ENCODE assay signal across 16 cellular contexts in genomic region chr12:70962226-70962794, GRCh38. TPM values are rescaled to one million over a fixed set of nuclear protein-coding genes. Genes with fewer than 3 reads are reported as not detected.
DNase-seq lines count a peak whose midpoint lies in the region; ATAC-seq, FAIRE-seq and TF ChIP-seq lines count a peak whose summit lies in the region.
"Had no signal": no experiment of that assay in that cellular context is flagged by ENCODE, and none has a peak within 500 bp of the region (broad histone marks: within the 10 kb centered on the region; RNA-seq: fewer than 3 reads in every experiment).

No MANE protein-coding gene starts in this region.

- ATAC-seq in GM18870 (IDR thresholded peaks at IDR 0.05; ENCODE audit: unreplicated experiment) = peak; percentile 74
- peak; percentile 93 for ATAC-seq in HG02870 (IDR thresholded peaks at IDR 0.05; ENCODE audit: unreplicated experiment)
- ATAC-seq in left cardiac atrium = no peak
- ATAC-seq in body of pancreas = no peak
- ATAC-seq: foreskin keratinocyte had no signal

- no peaks in the 10 kb centered on the region for H3K9me2 ChIP-seq in Loucy (replicated peaks; ENCODE audit: low read depth, low read length)

- H3K27ac ChIP-seq in body of pancreas = no peak overlapping the region
- H3K27ac ChIP-seq: foreskin keratinocyte, stomach had no signal

- H3K9ac ChIP-seq in Loucy (ENCODE audit: low read depth, low read length, poor library complexity, severe bottlenecking) = peak overlapping the region; percentile 13

- H2AFZ ChIP-seq in Loucy (ENCODE audit: low read length) = peak overlapping the region; percentile 53; the same call in 1 of the 2 replicates

- H4K20me1 ChIP-seq in Loucy (ENCODE audit: insufficient read depth, low read length, poor library complexity, severe bottlenecking) = no peaks in the 10 kb centered on the region

- no peaks in the 10 kb centered on the region for H3F3A ChIP-seq in Loucy (ENCODE audit: low read depth)

- peak overlapping the region; percentile 19 for H3K27ac Mint-ChIP-seq in progenitor cell of endocrine pancreas
- H3K27ac Mint-ChIP-seq: activated B cell treated with CpG ODN at 0.5 μM for 24 hours; activated naive CD4-positive, alpha-beta T cell treated with anti-CD3 and anti-CD28 coated beads, Interleukin-2, amount 50 U/mL, for 24 hours had no signal

- FAIRE-seq in H54 (lab: Jason Lieb, UNC) = no peak
- FAIRE-seq: endometrium, G401.6, HTR-8/SVneo had no signal

- H3K27me3 ChIP-seq in Loucy (ENCODE audit: insufficient read depth, low read length, poor library complexity, severe bottlenecking) = no peaks in the 10 kb centered on the region
- H3K27me3 ChIP-seq in body of pancreas = no peaks in the 10 kb centered on the region
- H3K27me3 ChIP-seq: foreskin keratinocyte, stomach had no signal

- no peak overlapping the region for H3K4me3 ChIP-seq in Loucy (ENCODE audit: low read length, poor library complexity, severe bottlenecking)
- H3K4me3 ChIP-seq in body of pancreas = no peak overlapping the region
- H3K4me3 ChIP-seq: stomach had no signal

- H3K9me3 ChIP-seq in Loucy (ENCODE audit: insufficient read depth, low read depth, low read length) (no peaks in the 10 kb centered on the region), body of pancreas (no peaks in the 10 kb centered on the region)
- H3K9me3 ChIP-seq: stomach had no signal

- H3K4me3 Mint-ChIP-seq in progenitor cell of endocrine pancreas (ENCODE audit: low read depth) = no peak overlapping the region
- H3K4me3 Mint-ChIP-seq: activated B cell treated with CpG ODN at 0.5 μM for 24 hours; activated naive CD4-positive, alpha-beta T cell treated with anti-CD3 and anti-CD28 coated beads, Interleukin-2, amount 50 U/mL, for 24 hours had no signal

- DNase-seq in progenitor cell of endocrine pancreas (ENCODE audit: low spot score, unreplicated experiment) = no peak
- no peak for DNase-seq in H54 (ENCODE audit: insufficient read length, low spot score)
- no peak for DNase-seq in left cardiac atrium
- DNase-seq in body of pancreas = no peak
- DNase-seq: activated B cell treated with CpG ODN at 0.5 μM for 24 hours, foreskin keratinocyte, NCI-H2171 treated with DMSO at 0.1 percent for 48 hours, stomach had no signal

- peak overlapping the region; percentile 11 for H3K4me2 ChIP-seq in Loucy (ENCODE audit: low read depth, low read length, poor library complexity, severe bottlenecking)

- TF ChIP-seq POLR2A in H54 (IDR thresholded peaks at IDR 0.05; ENCODE audit: low read depth, low read length) = no peak
- TF ChIP-seq POLR2A in body of pancreas (IDR thresholded peaks at IDR 0.05) = no peak

- no peaks in the 10 kb centered on the region for H3K36me3 Mint-ChIP-seq in progenitor cell of endocrine pancreas (ENCODE audit: insufficient read depth)
- H3K36me3 Mint-ChIP-seq: activated naive CD4-positive, alpha-beta T cell treated with anti-CD3 and anti-CD28 coated beads, Interleukin-2, amount 50 U/mL, for 24 hours had no signal

- TF ChIP-seq CTCF in Loucy (conservative IDR thresholded peaks at IDR 0.05; ENCODE audit: low read length) (no peak), progenitor cell of endocrine pancreas (IDR thresholded peaks at IDR 0.05; ENCODE audit: unreplicated experiment) (no peak), body of pancreas (IDR thresholded peaks at IDR 0.05) (no peak)

- H3K27me3 Mint-ChIP-seq in progenitor cell of endocrine pancreas = no peaks in the 10 kb centered on the region
- H3K27me3 Mint-ChIP-seq: activated B cell treated with CpG ODN at 0.5 μM for 24 hours; activated naive CD4-positive, alpha-beta T cell treated with anti-CD3 and anti-CD28 coated beads, Interleukin-2, amount 50 U/mL, for 24 hours had no signal

- intact Hi-C loops in left cardiac atrium (cut with DNase I) = no loop called here
- intact Hi-C loops in body of pancreas (cut with DNase I) = no loop called here

- WGBS in body of pancreas, 2 donors = 44 to 58% methylated on average over 2 of the region's 2 CpGs

- H3K79me2 ChIP-seq in Loucy (ENCODE audit: insufficient read depth, low read length) = no peaks in the 10 kb centered on the region

- H3K36me3 ChIP-seq in Loucy (ENCODE audit: insufficient read depth, low read length) = no peaks in the 10 kb centered on the region
- no peaks in the 10 kb centered on the region for H3K36me3 ChIP-seq in body of pancreas (replicated peaks in 1 of 2; ENCODE audit: insufficient read depth in 1 of 2, low read depth in 2 of 2)
- H3K36me3 ChIP-seq: stomach had no signal

- H3K4me1 ChIP-seq in Loucy (ENCODE audit: insufficient read depth, low read length, poor library complexity, severe bottlenecking) (peaks cover 56% of the 10 kb centered on the region), body of pancreas (no peaks in the 10 kb centered on the region)
- H3K4me1 ChIP-seq: foreskin keratinocyte, stomach had no signal

- H3K9me3 Mint-ChIP-seq in progenitor cell of endocrine pancreas (ENCODE audit: low read depth) = peaks cover 5% of the 10 kb centered on the region
- H3K9me3 Mint-ChIP-seq: activated B cell treated with CpG ODN at 0.5 μM for 24 hours had no signal

- no peaks in the 10 kb centered on the region for H3K4me1 Mint-ChIP-seq in progenitor cell of endocrine pancreas (ENCODE audit: low read depth)
- H3K4me1 Mint-ChIP-seq: activated B cell treated with CpG ODN at 0.5 μM for 24 hours; activated naive CD4-positive, alpha-beta T cell treated with anti-CD3 and anti-CD28 coated beads, Interleukin-2, amount 50 U/mL, for 24 hours had no signal

RNA-seq across cellular contexts. Expression of gene PTPRR, which starts 41.8 kb away (rescaled TPM):
- 0.38 and 0.47 TPM in 2 replicates for total RNA-seq in progenitor cell of endocrine pancreas
- under 1 TPM; 0.27 to 0.86 TPM for total RNA-seq in left cardiac atrium
- total RNA-seq in body of pancreas = under 1 TPM; 0.33 to 0.78 TPM
- total RNA-seq: activated B cell treated with CpG ODN at 0.5 μM for 24 hours, osteoblast had no signal

Comparison
In these comparisons a context has a peak if more than half of its experiments do, and no peak if none do; other contexts are left out.
1. ATAC-seq: peak in GM18870 (single experiment) and HG02870 (single experiment); none in left cardiac atrium (0 of 2) and body of pancreas (single experiment).